9 cellular contexts compared by ENCODE assay signal in genomic region chr3:184813357-184813756, GRCh38. TPM values are rescaled to one million over a fixed set of nuclear protein-coding genes. Genes with fewer than 3 reads are reported as not detected.
DNase-seq lines count a peak whose midpoint lies in the region; ATAC-seq and TF ChIP-seq lines count a peak whose summit lies in the region.
"Had no signal": no experiment of that assay in that cellular context is flagged by ENCODE, and none has a peak within 500 bp of the region (broad histone marks: within the 10 kb centered on the region; RNA-seq: fewer than 3 reads in every experiment).

No MANE protein-coding gene starts in this region.

- H3K4me3 ChIP-seq in DND-41 (ENCODE audit: low read depth in 1 of 2, low read length in 2 of 2) (peak overlapping the region; percentile 80 to 92; a peak in 3 of 4 replicates), NB4 (ENCODE audit: low read depth, low read length) (peak overlapping the region; percentile 92), duodenal mucosa (ENCODE audit: low read depth in 1 of 2, low read length in 2 of 2) (peak overlapping the region; percentile 87 to 98), neutrophil (ENCODE audit: low read depth in 1 of 2, low read length in 1 of 2) (peak overlapping the region; percentile 77 to 98), transverse colon (peak overlapping the region in 1 of 4 donors; percentile 77), vagina (peak overlapping the region in 1 of 2 donors; percentile 76)

- H3K9ac ChIP-seq in DND-41 (ENCODE audit: low read depth, low read length) (peak overlapping the region; percentile 73), duodenal mucosa (ENCODE audit: low read depth in 1 of 2, low read length in 2 of 2) (no peak overlapping the region)

- no peak for ATAC-seq in DND-41 (ENCODE audit: insufficient read depth, low read depth)

- peaks cover 28% of the 10 kb centered on the region for H3K4me1 ChIP-seq in DND-41 (ENCODE audit: insufficient read depth, low read length)
- peaks cover 9 to 12% of the 10 kb centered on the region in 2 donors for H3K4me1 ChIP-seq in duodenal mucosa (ENCODE audit: control insufficient read depth in 1 of 2, insufficient read depth in 2 of 2, low read length in 2 of 2)
- peaks cover 64 to 69% of the 10 kb centered on the region in 2 experiments for H3K4me1 ChIP-seq in neutrophil (ENCODE audit: control insufficient read depth in 1 of 2, insufficient read depth in 1 of 2, low read depth in 1 of 2, low read length in 1 of 2)
- peaks cover 6 to 23% (median 10%) of the 10 kb centered on the region in 4 donors for H3K4me1 ChIP-seq in transverse colon
- H3K4me1 ChIP-seq in vagina = peaks cover 15% of the 10 kb centered on the region

- TF ChIP-seq POLR2A in NB4 (IDR thresholded peaks at IDR 0.05; ENCODE audit: extremely low read depth, insufficient read length) (no peak), transverse colon (IDR thresholded peaks at IDR 0.05) (no peak), vagina (IDR thresholded peaks at IDR 0.05) (no peak)

- H3K9me3 ChIP-seq in DND-41 (ENCODE audit: insufficient read depth, low read length, severe bottlenecking) (no peaks in the 10 kb centered on the region), duodenal mucosa (ENCODE audit: control insufficient read depth in 1 of 2, low read length in 2 of 2) (no peaks in the 10 kb centered on the region), neutrophil (no peaks in the 10 kb centered on the region), transverse colon (no peaks in the 10 kb centered on the region), vagina (no peaks in the 10 kb centered on the region)

- DNase-seq in DND-41 = no peak
- DNase-seq in NB4 (ENCODE audit: low read depth) = no peak
- no peak for DNase-seq in transverse colon
- no peak for DNase-seq in stimulated activated CD4-positive, alpha-beta T cell treated with anti-CD3 and anti-CD28 coated beads, Interleukin-15, amount 100 ng/mL, for 24 hours
- no peak for DNase-seq in NCI-H1105 treated with DMSO at 0.1 percent for 48 hours (lab: John Stamatoyannopoulos, UW)
- no peak for DNase-seq in vagina (ENCODE audit: extremely low spot score in 2 of 2)
- DNase-seq: NCI-H69 had no signal

- 76 to 77% methylated on average over 3 of the region's 3 CpGs for WGBS in transverse colon (ENCODE audit: low coverage in 1 of 2), 2 donors

- in situ Hi-C loops in transverse colon (cut with MboI; ENCODE audit: low pct_ligation_motif_present in 1 of 4, low pct_unique_long_range_greater_than_20kb in 1 of 4, low sequenced_read_pairs in 3 of 4) = no loop called here

- TF ChIP-seq EP300 in transverse colon (IDR thresholded peaks at IDR 0.05; ENCODE audit: low read depth) = no peak

- H3K36me3 ChIP-seq in DND-41 (ENCODE audit: insufficient read depth, low read length) = peaks cover 4% of the 10 kb centered on the region; the same call in 1 of the 2 replicates
- H3K36me3 ChIP-seq in duodenal mucosa (ENCODE audit: control insufficient read depth in 1 of 2, insufficient read depth in 2 of 2, low read length in 2 of 2) = peaks cover 6% of the 10 kb centered on the region in 2 donors
- H3K36me3 ChIP-seq in neutrophil = peaks cover 15% of the 10 kb centered on the region
- H3K36me3 ChIP-seq in transverse colon = no peaks in the 10 kb centered on the region
- no peaks in the 10 kb centered on the region for H3K36me3 ChIP-seq in vagina

- H3K4me2 ChIP-seq in DND-41 (ENCODE audit: insufficient read depth, low read length) = peak overlapping the region; percentile 87

- H3K27ac ChIP-seq in DND-41 (ENCODE audit: low read length) (no peak overlapping the region), duodenal mucosa (ENCODE audit: low read depth, low read length) (no peak overlapping the region), neutrophil (peak overlapping the region; percentile 94), transverse colon (no peak overlapping the region), vagina (no peak overlapping the region)

- no peaks in the 10 kb centered on the region; the same call in 1 of the 2 replicates for H4K20me1 ChIP-seq in DND-41 (ENCODE audit: insufficient read depth, low read length)

- intact Hi-C loops in transverse colon (cut with DNase I; ENCODE audit: low total_unique reads) = no loop called here
- intact Hi-C loops in vagina (cut with DNase I) = no loop called here

- H2AFZ ChIP-seq in DND-41 (ENCODE audit: low read depth, low read length) = 0 out of 2 replicates have a peak overlapping the region, but pooled peaks have one; percentile 98

- TF ChIP-seq CTCF in DND-41 (IDR thresholded peaks at IDR 0.05; ENCODE audit: borderline replicate concordance, extremely low read depth, low read length, poor library complexity, severe bottlenecking) = no peak
- no peak for TF ChIP-seq CTCF in NB4 (IDR thresholded peaks at IDR 0.05; ENCODE audit: low read depth, low read length)
- no peak for TF ChIP-seq CTCF in neutrophil (IDR thresholded peaks at IDR 0.05)
- TF ChIP-seq CTCF in transverse colon (IDR thresholded peaks at IDR 0.05) = no peak
- no peak for TF ChIP-seq CTCF in vagina (IDR thresholded peaks at IDR 0.05)

- no peaks in the 10 kb centered on the region for H3K27me3 ChIP-seq in DND-41 (ENCODE audit: insufficient read depth, low read length, poor library complexity)
- no peaks in the 10 kb centered on the region for H3K27me3 ChIP-seq in duodenal mucosa (ENCODE audit: control insufficient read depth in 1 of 2, insufficient read depth in 2 of 2, low read length in 2 of 2)
- no peaks in the 10 kb centered on the region for H3K27me3 ChIP-seq in neutrophil
- H3K27me3 ChIP-seq in transverse colon = no peaks in the 10 kb centered on the region
- no peaks in the 10 kb centered on the region for H3K27me3 ChIP-seq in vagina

- H3K79me2 ChIP-seq in DND-41 (ENCODE audit: insufficient read depth, low read length) = peaks cover 19% of the 10 kb centered on the region

RNA-seq across cellular contexts. Expression of gene VPS8, which starts 1.4 kb away (rescaled TPM):
- total RNA-seq in transverse colon (100 to 1,000 TPM in 1 of 4 donors, 10 to 100 TPM in 3; 35.8 to 115 (median 70.3) TPM), vagina (52.3 TPM)
